In the genomic region with DNA sequence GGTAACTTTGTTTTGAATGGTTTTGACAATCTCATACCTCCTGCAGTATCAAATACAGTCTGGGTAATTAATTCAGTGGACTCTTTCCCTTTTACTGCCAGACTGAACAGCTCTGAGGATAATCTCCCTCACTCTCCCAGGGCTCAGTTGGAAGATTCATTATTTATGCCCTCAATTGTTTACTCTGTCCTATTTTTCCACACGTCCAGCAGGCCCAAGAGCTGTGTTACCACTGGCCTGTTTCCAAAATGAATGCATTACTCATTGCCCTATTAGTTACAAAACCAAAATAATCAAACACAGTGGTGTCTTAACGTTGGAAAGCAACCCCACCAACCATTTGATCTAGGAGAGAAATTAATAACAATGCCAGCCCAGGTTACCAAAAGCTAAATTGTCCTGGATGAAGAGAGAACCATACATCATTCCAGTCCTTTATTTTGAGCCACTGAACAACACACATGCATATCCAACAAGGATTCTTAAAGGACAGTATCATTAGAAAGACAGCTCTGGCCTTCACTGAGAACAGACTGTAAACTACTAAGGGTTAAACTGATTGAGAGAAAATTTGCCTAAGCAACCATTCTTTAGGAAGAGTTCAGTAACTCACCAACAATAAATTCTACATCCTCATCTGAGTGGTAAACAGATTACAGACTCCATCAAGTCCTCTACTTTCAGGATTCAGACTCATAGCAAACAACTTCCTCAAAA, we compare ENCODE assay signal across 8 cellular contexts. TPM values are rescaled to one million over a fixed set of nuclear protein-coding genes. Genes with fewer than 3 reads are reported as not detected.
A peak's percentile ranks its signal among the peaks of the same experiment; 100 is the strongest.
DNase-seq lines count a peak whose midpoint lies in the region; ATAC-seq and TF ChIP-seq lines count a peak whose summit lies in the region.

No MANE protein-coding gene starts in this region.

- TF ChIP-seq POLR2A in thyroid gland (IDR thresholded peaks at IDR 0.05), result no peak

- DNase-seq in GM03348 (ENCODE audit: low spot score) (peak; percentile 63), NCI-H146 (lab: John Stamatoyannopoulos, UW) (peak; percentile 57), brain microvascular endothelial cell (peak; percentile 76), left lung (no peak), thyroid gland (no peak)
- DNase-seq in activated CD4-positive, alpha-beta T cell treated with anti-CD3 and anti-CD28 coated beads for 48 hours, result no peak

- TF ChIP-seq CTCF in brain microvascular endothelial cell (IDR thresholded peaks at IDR 0.05; ENCODE audit: low read depth, low read length, missing control alignments), result no peak
- TF ChIP-seq CTCF in left lung (IDR thresholded peaks at IDR 0.05), result no peak
- TF ChIP-seq CTCF in thyroid gland (IDR thresholded peaks at IDR 0.05), result no peak

- H3K9me3 ChIP-seq in left lung (no peaks in the 10 kb centered on the region), thyroid gland (no peaks in the 10 kb centered on the region)

- intact Hi-C loops in left lung (cut with DNase I) (no loop called here), thyroid gland (cut with DNase I) (no loop called here)

- peak overlapping the region; percentile 82 for H3K27ac ChIP-seq in brain microvascular endothelial cell
- peak overlapping the region; percentile 56 to 67 for H3K27ac ChIP-seq in left lung
- H3K27ac ChIP-seq in thyroid gland, result peak overlapping the region; percentile 31 to 67 (median 57)

- in situ Hi-C loops in brain microvascular endothelial cell (cut with HindIII; ENCODE audit: low pct_ligation_motif_present, low sequenced_read_pairs), result no loop called here

- peak; percentile 3 for ATAC-seq in left lung
- ATAC-seq in GM18870 (IDR thresholded peaks at IDR 0.05; ENCODE audit: unreplicated experiment), result no peak
- no peak for ATAC-seq in HG02623 (IDR thresholded peaks at IDR 0.05; ENCODE audit: unreplicated experiment)

- H3K4me1 ChIP-seq in left lung (peaks cover 13 to 42% of the 10 kb centered on the region in 2 donors), thyroid gland (peaks cover 33 to 48% of the 10 kb centered on the region in 2 donors)

- H3K36me3 ChIP-seq in brain microvascular endothelial cell (replicated peaks), result peaks cover 15% of the 10 kb centered on the region
- peaks cover 0 to 11% of the 10 kb centered on the region in 2 donors for H3K36me3 ChIP-seq in left lung
- H3K36me3 ChIP-seq in thyroid gland, result peaks cover 0 to 7% of the 10 kb centered on the region in 2 donors

- H3K27me3 ChIP-seq in brain microvascular endothelial cell (replicated peaks) (no peaks in the 10 kb centered on the region), left lung (no peaks in the 10 kb centered on the region), thyroid gland (no peaks in the 10 kb centered on the region)

- 8 to 13% methylated on average over 2 of the region's 2 CpGs for WGBS in thyroid gland, 2 donors

- no peak overlapping the region for H3K4me3 ChIP-seq in brain microvascular endothelial cell (ENCODE audit: low read depth, low read length)
- no peak overlapping the region for H3K4me3 ChIP-seq in left lung
- H3K4me3 ChIP-seq in thyroid gland (replicated peaks in 1 of 3), result no peak overlapping the region

RNA-seq across cellular contexts. Expression of gene FAM222B, which starts 34.5 kb away (rescaled TPM):
- total RNA-seq in left lung (10 to 100 TPM; 16.5 to 25.4 TPM), thyroid gland (10 to 100 TPM; 14.1 to 22.6 (median 15.8) TPM)

RNA-seq across cellular contexts. Expression of gene ERAL1, which starts 46.7 kb away (rescaled TPM):
- total RNA-seq in left lung (10 to 100 TPM; 30.0 to 33.4 TPM), thyroid gland (10 to 100 TPM; 23.1 to 59.3 (median 41.2) TPM)

Comparison
In these comparisons a context has a peak if more than half of its experiments do, and no peak if none do; other contexts are left out.
1. DNase-seq: peak in GM03348 (single experiment), NCI-H146 (single experiment) and brain microvascular endothelial cell (single experiment); none in left lung (0 of 2), thyroid gland (0 of 2) and activated CD4-positive, alpha-beta T cell treated with anti-CD3 and anti-CD28 coated beads for 48 hours (single experiment).
2. Peak in every context shown above with its lines, with median percentiles within 50 percentile points of each other: H3K27ac ChIP-seq.